Comparison of ENCODE assay signal across 28 cellular contexts in genomic region chr5:112971285-112971684, GRCh38.
"Had no signal": no experiment of that assay in that cellular context is flagged by ENCODE, and none has a peak within 500 bp of the region (broad histone marks: within the 10 kb centered on the region; RNA-seq: fewer than 3 reads in every experiment).

No MANE protein-coding gene starts in this region.

- DNase-seq: activated B cell treated with CpG ODN at 0.5 μM for 24 hours; activated CD4-positive, alpha-beta T cell treated with anti-CD3 and anti-CD28 coated beads for 48 hours; activated CD4-positive, alpha-beta T cell treated with anti-CD3 and anti-CD28 coated beads, Interleukin-2, amount 50 U/mL, for 1 hour; activated CD4-positive, alpha-beta T cell treated with anti-CD3 and anti-CD28 coated beads, Interleukin-2, amount 50 U/mL, for 48 hours; activated CD8-positive, alpha-beta memory T cell treated with anti-CD3 and anti-CD28 coated beads for 24 hours; activated CD8-positive, alpha-beta T cell treated with anti-CD3 and anti-CD28 coated beads for 36 hours; activated effector memory CD4-positive, alpha-beta T cell treated with Interleukin-2 at 50 U/mL for 16 hours; activated gamma-delta T cell treated with Interleukin-2 at 50 U/mL for 16 hours; activated naive CD4-positive, alpha-beta T cell treated with anti-CD3 and anti-CD28 coated beads, Interleukin-2, amount 50 U/mL, for 16 hours; activated naive CD4-positive, alpha-beta T cell treated with Interleukin-2 at 50 U/mL for 16 hours; activated T-cell treated with anti-CD3 and anti-CD28 coated beads, Interleukin-2, amount 50 U/mL, for 4 hours; amniotic stem cell; aorta; body of pancreas; caudate nucleus; cerebellar nuclear complex; colonic mucosa; effector CD8-positive, alpha-beta T cell; foreskin fibroblast; head of caudate nucleus; hippocampal formation; T1000; WERI-Rb-1 had no signal

- H3K4me1 ChIP-seq: colonic mucosa had no signal

- H3K27ac ChIP-seq: body of pancreas, colonic mucosa, WERI-Rb-1 had no signal

- ATAC-seq: activated CD4-positive, CD25-positive, alpha-beta regulatory T cell treated with anti-CD3 and anti-CD28 coated beads, Interleukin-2, amount 50 U/mL, for 24 hours; activated CD8-positive, alpha-beta T cell treated with anti-CD3 and anti-CD28 coated beads for 36 hours; activated T-cell treated with anti-CD3 and anti-CD28 coated beads, Interleukin-2, amount 50 U/mL, for 4 hours; activated T-helper 17 cell treated with anti-CD3 and anti-CD28 coated beads, Interleukin-2, amount 50 U/mL, for 72 hours; body of pancreas; esophagus mucosa had no signal

- H3K4me3 ChIP-seq: body of pancreas, colonic mucosa had no signal

- H3K27me3 ChIP-seq: body of pancreas, colonic mucosa had no signal

- FAIRE-seq: endometrium, frontal cortex had no signal

- H3K9me3 ChIP-seq: body of pancreas, colonic mucosa had no signal

- H3K36me3 ChIP-seq: colonic mucosa, WERI-Rb-1 had no signal
